In the genomic region with DNA sequence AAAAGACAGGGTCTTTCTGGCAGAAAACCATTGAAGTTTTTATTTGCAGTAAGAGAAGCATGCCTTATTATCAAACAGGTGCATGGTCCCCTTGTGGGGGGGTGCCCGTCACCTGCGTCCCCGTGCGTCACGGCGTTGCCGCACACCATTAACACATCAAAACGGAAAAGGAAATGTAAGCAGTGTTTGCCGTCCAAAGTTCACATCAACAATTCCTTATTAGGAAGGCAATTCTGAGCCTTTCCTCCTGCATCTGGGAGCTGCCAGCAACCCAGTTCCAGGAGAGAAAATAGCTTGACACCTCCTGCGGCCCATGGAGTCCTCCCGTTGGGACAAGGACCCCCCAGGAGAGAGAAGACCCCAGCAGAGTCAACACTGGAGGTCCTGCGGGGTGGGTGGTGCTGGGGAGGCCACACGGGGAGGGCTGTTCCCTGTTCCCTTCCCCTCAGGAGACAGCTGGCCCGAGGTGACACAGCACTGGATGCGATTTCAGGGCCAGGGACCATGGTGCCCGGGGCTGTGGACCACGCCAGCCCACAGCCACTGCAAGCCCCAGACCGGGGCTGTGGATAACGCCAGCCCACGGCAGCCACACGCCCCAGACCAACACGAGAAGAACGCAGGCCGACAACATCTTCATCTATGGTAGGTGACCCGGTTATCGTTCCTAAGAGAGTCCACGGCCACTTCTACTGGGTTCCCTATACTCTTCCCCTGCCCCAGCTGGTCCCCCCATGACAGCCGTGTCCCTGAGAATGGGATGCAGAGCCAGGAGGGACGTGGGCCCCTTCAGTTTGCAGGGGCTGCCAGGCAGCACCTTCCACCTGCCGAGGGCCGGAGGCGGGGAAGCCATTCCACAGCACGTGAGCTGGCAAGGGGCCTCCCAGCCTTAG, we compare ENCODE assay signal across 11 cellular contexts. TPM values are rescaled to one million over a fixed set of nuclear protein-coding genes. Genes with fewer than 3 reads are reported as not detected.
DNase-seq lines count a peak whose midpoint lies in the region; ATAC-seq and TF ChIP-seq lines count a peak whose summit lies in the region.
"Had no signal": no experiment of that assay in that cellular context is flagged by ENCODE, and none has a peak within 500 bp of the region (broad histone marks: within the 10 kb centered on the region; RNA-seq: fewer than 3 reads in every experiment).

No MANE protein-coding gene starts in this region.

- H3K9me3 Mint-ChIP-seq in mesothelial cell of epicardium: peaks cover under 1% of the 10 kb centered on the region

- H3K4me3 ChIP-seq in uterus: peak overlapping the region; percentile 22 to 29

- H3K36me3 Mint-ChIP-seq in mesothelial cell of epicardium: peaks cover 7% of the 10 kb centered on the region

- peak overlapping the region; percentile 62 for H3K27ac Mint-ChIP-seq in mesothelial cell of epicardium
- H3K27ac Mint-ChIP-seq: dendritic cell treated with granulocyte-macrophage colony-stimulating factor and Interleukin-4, amounts not matched to agents 40 ng/mL and 50 ng/mL, for 4 days had no signal

- H3K27me3 Mint-ChIP-seq in mesothelial cell of epicardium (ENCODE audit: low read depth): no peaks in the 10 kb centered on the region

- DNase-seq in NCI-H748 (lab: John Stamatoyannopoulos, UW; ENCODE audit: unreplicated experiment) (peak; percentile 5), NCI-H748 treated with DMSO at 0.1 percent for 48 hours (lab: John Stamatoyannopoulos, UW) (no peak), dermis microvascular lymphatic vessel endothelial cell (ENCODE audit: low read depth in 2 of 2) (peak; percentile 32 to 93), mesothelial cell of epicardium (ENCODE audit: low spot score in 2 of 2, unreplicated experiment in 2 of 2) (no peak), uterus (peak; percentile 52 to 72), middle frontal gyrus (ENCODE audit: extremely low spot score, low spot score) (no peak), kidney glomerular epithelial cell (lab: John Stamatoyannopoulos, UW) (no peak)
- DNase-seq: activated CD8-positive, alpha-beta memory T cell treated with anti-CD3 and anti-CD28 coated beads, Interleukin-2, amount 50 U/mL, for 4 hours; nephron progenitor cell had no signal

- H3K4me1 Mint-ChIP-seq in mesothelial cell of epicardium: peaks cover 28% of the 10 kb centered on the region

- TF ChIP-seq POLR2A in uterus (IDR thresholded peaks at IDR 0.05): peak in 1 of 2 donors; percentile 28

- peak overlapping the region; percentile 70 to 81 for H3K27ac ChIP-seq in uterus

- TF ChIP-seq CTCF in mesothelial cell of epicardium (IDR thresholded peaks at IDR 0.05; ENCODE audit: unreplicated experiment) (no peak), uterus (IDR thresholded peaks at IDR 0.05) (no peak)

- H3K27me3 ChIP-seq in uterus: no peaks in the 10 kb centered on the region

- H3K4me3 Mint-ChIP-seq in mesothelial cell of epicardium: no peak overlapping the region
- H3K4me3 Mint-ChIP-seq: dendritic cell treated with granulocyte-macrophage colony-stimulating factor and Interleukin-4, amounts not matched to agents 40 ng/mL and 50 ng/mL, for 4 days; nephron progenitor cell had no signal

- H3K36me3 ChIP-seq in uterus: no peaks in the 10 kb centered on the region

- H3K4me1 ChIP-seq in uterus: peaks cover 0 to 13% of the 10 kb centered on the region in 2 donors

- ATAC-seq in HG03520 (IDR thresholded peaks at IDR 0.05; ENCODE audit: unreplicated experiment): no peak

- no peaks in the 10 kb centered on the region for H3K9me3 ChIP-seq in uterus

- intact Hi-C loops in uterus (cut with DNase I; ENCODE audit: low total_unique reads): no loop called here

RNA-seq across cellular contexts. Expression of a gene that starts 39.4 kb away (rescaled TPM):
- 4.5 and 13.4 TPM in 2 replicates for total RNA-seq in dermis microvascular lymphatic vessel endothelial cell
- total RNA-seq in mesothelial cell of epicardium: 30.3 to 30.8 TPM (median 30.6 TPM) in 3 replicates
- total RNA-seq in uterus: 10 to 100 TPM; 10.5 to 40.5 (median 19.5) TPM

Comparison
In these comparisons a context has a peak if more than half of its experiments do, and no peak if none do; other contexts are left out.
1. DNase-seq: peak in NCI-H748 (single experiment), dermis microvascular lymphatic vessel endothelial cell (2 of 2) and uterus (2 of 2); none in NCI-H748 treated with DMSO at 0.1 percent for 48 hours (single experiment), mesothelial cell of epicardium (0 of 2), middle frontal gyrus (single experiment) and kidney glomerular epithelial cell (single experiment).